In the genomic region with DNA sequence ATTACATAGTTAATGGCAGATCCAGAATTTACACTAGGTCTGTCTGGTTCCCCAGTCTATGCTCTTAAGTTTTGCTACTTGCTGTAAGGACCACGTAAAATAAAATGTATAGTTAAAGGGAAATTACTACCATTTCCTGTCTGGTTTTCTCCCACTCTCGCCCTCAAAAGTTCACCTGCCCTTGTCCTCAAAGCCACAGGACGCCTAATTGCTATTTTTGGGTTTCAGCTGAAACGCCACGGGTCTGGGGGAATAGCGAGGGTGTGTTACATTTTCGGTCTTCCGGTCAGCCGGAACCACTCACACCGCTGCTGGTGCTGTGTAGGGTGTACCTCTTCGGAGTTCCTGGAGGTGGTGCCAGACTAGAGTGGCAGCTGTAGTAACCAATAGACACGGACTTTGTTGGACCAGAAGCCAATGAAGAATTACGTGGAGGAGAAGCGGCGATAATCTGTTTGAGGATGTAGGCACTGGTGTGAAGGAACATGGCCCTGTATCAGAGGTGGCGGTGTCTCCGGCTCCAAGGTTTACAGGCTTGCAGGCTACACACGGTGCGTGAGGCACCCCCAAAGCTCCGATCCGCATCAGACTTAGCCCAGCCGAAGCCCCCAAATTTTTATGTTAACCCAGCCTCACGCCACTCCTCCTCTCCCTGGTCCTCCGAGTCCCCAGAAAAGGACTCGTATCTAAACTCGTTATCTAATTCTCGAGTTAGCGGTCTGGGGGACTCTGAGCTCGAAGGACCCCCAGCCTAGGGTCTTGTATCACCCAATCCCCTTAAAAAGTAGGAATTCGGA, we compare ENCODE assay signal across 1 cellular context.
TF ChIP-seq lines count a peak whose summit lies in the region.

A gene with protein sequence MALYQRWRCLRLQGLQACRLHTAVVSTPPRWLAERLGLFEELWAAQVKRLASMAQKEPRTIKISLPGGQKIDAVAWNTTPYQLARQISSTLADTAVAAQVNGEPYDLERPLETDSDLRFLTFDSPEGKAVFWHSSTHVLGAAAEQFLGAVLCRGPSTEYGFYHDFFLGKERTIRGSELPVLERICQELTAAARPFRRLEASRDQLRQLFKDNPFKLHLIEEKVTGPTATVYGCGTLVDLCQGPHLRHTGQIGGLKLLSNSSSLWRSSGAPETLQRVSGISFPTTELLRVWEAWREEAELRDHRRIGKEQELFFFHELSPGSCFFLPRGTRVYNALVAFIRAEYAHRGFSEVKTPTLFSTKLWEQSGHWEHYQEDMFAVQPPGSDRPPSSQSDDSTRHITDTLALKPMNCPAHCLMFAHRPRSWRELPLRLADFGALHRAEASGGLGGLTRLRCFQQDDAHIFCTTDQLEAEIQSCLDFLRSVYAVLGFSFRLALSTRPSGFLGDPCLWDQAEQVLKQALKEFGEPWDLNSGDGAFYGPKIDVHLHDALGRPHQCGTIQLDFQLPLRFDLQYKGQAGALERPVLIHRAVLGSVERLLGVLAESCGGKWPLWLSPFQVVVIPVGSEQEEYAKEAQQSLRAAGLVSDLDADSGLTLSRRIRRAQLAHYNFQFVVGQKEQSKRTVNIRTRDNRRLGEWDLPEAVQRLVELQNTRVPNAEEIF (plus strand): TSS at position 454 of the 797 bp plus-strand sequence. CDS start 32 bp downstream, at position 486.

TF ChIP-seq in GM12878, 131 proteins besides CTCF, POLR2A, EP300 and RAD21 (continued from another document):
- TF ChIP-seq, protein P1, sequence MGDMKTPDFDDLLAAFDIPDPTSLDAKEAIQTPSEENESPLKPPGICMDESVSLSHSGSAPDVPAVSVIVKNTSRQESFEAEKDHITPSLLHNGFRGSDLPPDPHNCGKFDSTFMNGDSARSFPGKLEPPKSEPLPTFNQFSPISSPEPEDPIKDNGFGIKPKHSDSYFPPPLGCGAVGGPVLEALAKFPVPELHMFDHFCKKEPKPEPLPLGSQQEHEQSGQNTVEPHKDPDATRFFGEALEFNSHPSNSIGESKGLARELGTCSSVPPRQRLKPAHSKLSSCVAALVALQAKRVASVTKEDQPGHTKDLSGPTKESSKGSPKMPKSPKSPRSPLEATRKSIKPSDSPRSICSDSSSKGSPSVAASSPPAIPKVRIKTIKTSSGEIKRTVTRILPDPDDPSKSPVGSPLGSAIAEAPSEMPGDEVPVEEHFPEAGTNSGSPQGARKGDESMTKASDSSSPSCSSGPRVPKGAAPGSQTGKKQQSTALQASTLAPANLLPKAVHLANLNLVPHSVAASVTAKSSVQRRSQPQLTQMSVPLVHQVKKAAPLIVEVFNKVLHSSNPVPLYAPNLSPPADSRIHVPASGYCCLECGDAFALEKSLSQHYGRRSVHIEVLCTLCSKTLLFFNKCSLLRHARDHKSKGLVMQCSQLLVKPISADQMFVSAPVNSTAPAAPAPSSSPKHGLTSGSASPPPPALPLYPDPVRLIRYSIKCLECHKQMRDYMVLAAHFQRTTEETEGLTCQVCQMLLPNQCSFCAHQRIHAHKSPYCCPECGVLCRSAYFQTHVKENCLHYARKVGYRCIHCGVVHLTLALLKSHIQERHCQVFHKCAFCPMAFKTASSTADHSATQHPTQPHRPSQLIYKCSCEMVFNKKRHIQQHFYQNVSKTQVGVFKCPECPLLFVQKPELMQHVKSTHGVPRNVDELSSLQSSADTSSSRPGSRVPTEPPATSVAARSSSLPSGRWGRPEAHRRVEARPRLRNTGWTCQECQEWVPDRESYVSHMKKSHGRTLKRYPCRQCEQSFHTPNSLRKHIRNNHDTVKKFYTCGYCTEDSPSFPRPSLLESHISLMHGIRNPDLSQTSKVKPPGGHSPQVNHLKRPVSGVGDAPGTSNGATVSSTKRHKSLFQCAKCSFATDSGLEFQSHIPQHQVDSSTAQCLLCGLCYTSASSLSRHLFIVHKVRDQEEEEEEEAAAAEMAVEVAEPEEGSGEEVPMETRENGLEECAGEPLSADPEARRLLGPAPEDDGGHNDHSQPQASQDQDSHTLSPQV (IDR thresholded peaks at IDR 0.05): no peak
- TF ChIP-seq BCL11A (IDR thresholded peaks at IDR 0.05; ENCODE audit: low read depth, low read length): peak; percentile 62; the same call in 1 of the 2 replicates
- TF ChIP-seq, protein P2, sequence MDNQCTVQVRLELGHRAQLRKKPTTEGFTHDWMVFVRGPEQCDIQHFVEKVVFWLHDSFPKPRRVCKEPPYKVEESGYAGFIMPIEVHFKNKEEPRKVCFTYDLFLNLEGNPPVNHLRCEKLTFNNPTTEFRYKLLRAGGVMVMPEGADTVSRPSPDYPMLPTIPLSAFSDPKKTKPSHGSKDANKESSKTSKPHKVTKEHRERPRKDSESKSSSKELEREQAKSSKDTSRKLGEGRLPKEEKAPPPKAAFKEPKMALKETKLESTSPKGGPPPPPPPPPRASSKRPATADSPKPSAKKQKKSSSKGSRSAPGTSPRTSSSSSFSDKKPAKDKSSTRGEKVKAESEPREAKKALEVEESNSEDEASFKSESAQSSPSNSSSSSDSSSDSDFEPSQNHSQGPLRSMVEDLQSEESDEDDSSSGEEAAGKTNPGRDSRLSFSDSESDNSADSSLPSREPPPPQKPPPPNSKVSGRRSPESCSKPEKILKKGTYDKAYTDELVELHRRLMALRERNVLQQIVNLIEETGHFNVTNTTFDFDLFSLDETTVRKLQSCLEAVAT (IDR thresholded peaks at IDR 0.05): peak; percentile 67; the same call in 1 of the 2 replicates
- no peak for TF ChIP-seq JUND (IDR thresholded peaks at IDR 0.05; ENCODE audit: low read depth, low read length)
- peak; percentile 60; the same call in 1 of the 2 replicates for TF ChIP-seq TARDBP (IDR thresholded peaks at IDR 0.05; ENCODE audit: borderline replicate concordance)
- TF ChIP-seq CBX5 (IDR thresholded peaks at IDR 0.05; ENCODE audit: low read depth): peak; percentile 75; the same call in 1 of the 2 replicates
- 0 out of 2 replicates have a peak, but pooled peaks have one; percentile 14 for TF ChIP-seq RAD51 (IDR thresholded peaks at IDR 0.05)
- peak; percentile 89 for TF ChIP-seq CREB1 (IDR thresholded peaks at IDR 0.05; ENCODE audit: low read depth)
- no peak; the same call in none of the 2 replicates for TF ChIP-seq BACH1 (IDR thresholded peaks at IDR 0.05; ENCODE audit: borderline replicate concordance)
